ENCODE assay signal across 8 cellular contexts in genomic region chr1:113874017-113874879, GRCh38. TPM values are rescaled to one million over a fixed set of nuclear protein-coding genes. Genes with fewer than 3 reads are reported as not detected.
A peak's percentile ranks its signal among the peaks of the same experiment; 100 is the strongest.
DNase-seq lines count a peak whose midpoint lies in the region; ATAC-seq and TF ChIP-seq lines count a peak whose summit lies in the region.

No MANE protein-coding gene starts in this region.

- H3K4me1 ChIP-seq in BE2C (no peaks in the 10 kb centered on the region), spleen (peaks cover 0 to 79% (median 46%) of the 10 kb centered on the region in 6 donors)

- TF ChIP-seq POLR2A in NB4 (IDR thresholded peaks at IDR 0.05; ENCODE audit: extremely low read depth, insufficient read length): no peak
- no peak for TF ChIP-seq POLR2A in spleen (IDR thresholded peaks at IDR 0.05)

- DNase-seq in BE2C (no peak), NB4 (ENCODE audit: low read depth) (peak; percentile 71), astrocyte of the spinal cord (ENCODE audit: low read depth, low spot score) (no peak), spleen (no peak), mucosa of gallbladder (ENCODE audit: low spot score) (no peak), Kasumi-1 (lab: John Stamatoyannopoulos, UW) (no peak), NCI-H187 (lab: John Stamatoyannopoulos, UW) (no peak)

- H3K27me3 ChIP-seq in BE2C: no peaks in the 10 kb centered on the region; the same call in 1 of the 2 replicates
- no peaks in the 10 kb centered on the region for H3K27me3 ChIP-seq in spleen (replicated peaks in 1 of 7)

- H3K9me3 ChIP-seq in BE2C: no peaks in the 10 kb centered on the region
- H3K9me3 ChIP-seq in spleen: no peaks in the 10 kb centered on the region

- intact Hi-C loops in spleen (cut with DNase I; ENCODE audit: low total_unique reads): no loop called here

- H3K36me3 ChIP-seq in BE2C (no peaks in the 10 kb centered on the region), spleen (no peaks in the 10 kb centered on the region)

- WGBS in spleen, 5 donors: 3 to 51% (median 34%) methylated on average over 1 of the region's 1 CpG

- TF ChIP-seq CTCF in BE2C (IDR thresholded peaks at IDR 0.05; ENCODE audit: low read depth, low read length) (peak; percentile 47), NB4 (IDR thresholded peaks at IDR 0.05; ENCODE audit: low read depth, low read length) (peak; percentile 57), astrocyte of the spinal cord (IDR thresholded peaks at IDR 0.05; ENCODE audit: low read depth, low read length) (peak; percentile 26), spleen (IDR thresholded peaks at IDR 0.05 in 8 of 11, conservative IDR thresholded peaks at IDR 0.05 in 3 of 11) (peak in 1 of 11 experiments; percentile 29)

- H3K27ac ChIP-seq in spleen: peak overlapping the region; percentile 20 to 93 (median 70)

- no peak overlapping the region for H3K4me3 ChIP-seq in BE2C (ENCODE audit: low read depth, low read length)
- no peak overlapping the region for H3K4me3 ChIP-seq in NB4 (ENCODE audit: low read depth, low read length)
- H3K4me3 ChIP-seq in astrocyte of the spinal cord (ENCODE audit: low read depth, low read length): no peak overlapping the region
- H3K4me3 ChIP-seq in spleen: no peak overlapping the region

- peak; percentile 27 for ATAC-seq in GM18909 (IDR thresholded peaks at IDR 0.05; ENCODE audit: poor library complexity, unreplicated experiment)

- in situ Hi-C loops in astrocyte of the spinal cord (cut with HindIII; ENCODE audit: low sequenced_read_pairs): no loop called here

RNA-seq across cellular contexts. Expression of gene PTPN22, which starts 2.7 kb away (rescaled TPM):
- polyA plus RNA-seq in BE2C (2012; ENCODE audit: insufficient read depth, insufficient read length, low read depth): 1.1 TPM
- total RNA-seq in spleen (10 to 100 TPM; 22.2 to 42.9 (median 29.3) TPM), mucosa of gallbladder (3.1 TPM)
- polyA plus RNA-seq in spleen: 10 to 100 TPM; 10.4 to 25.3 (median 14.3) TPM

RNA-seq across cellular contexts. Expression of gene BCL2L15, which starts 13.1 kb away (rescaled TPM):
- polyA plus RNA-seq in BE2C (2012; ENCODE audit: insufficient read depth, insufficient read length, low read depth): 0.62 TPM
- total RNA-seq in spleen (1 to 10 TPM; 1.5 to 7.1 (median 2.2) TPM), mucosa of gallbladder (20.9 TPM)
- under 1 TPM; 0.64 to 0.83 (median 0.67) TPM for polyA plus RNA-seq in spleen

RNA-seq across cellular contexts. Expression of gene AP4B1, which starts 30.4 kb away (rescaled TPM):
- polyA plus RNA-seq in BE2C (2012; ENCODE audit: insufficient read depth, insufficient read length, low read depth): 34.1 TPM
- total RNA-seq in spleen (10 to 100 TPM; 23.9 to 58.0 (median 33.1) TPM), mucosa of gallbladder (21.5 TPM)
- polyA plus RNA-seq in spleen: 10 to 100 TPM; 24.9 to 52.3 (median 27.5) TPM

RNA-seq across cellular contexts. Expression of gene DCLRE1B, which starts 30.9 kb away (rescaled TPM):
- 7.6 TPM for polyA plus RNA-seq in BE2C (2012; ENCODE audit: insufficient read depth, insufficient read length, low read depth)
- total RNA-seq in spleen: 10 to 100 TPM in 1 of 7 donors, 1 to 10 TPM in 6; 6.7 to 10.5 (median 8.0) TPM
- polyA plus RNA-seq in spleen: 1 to 10 TPM; 1.9 to 3.5 (median 2.4) TPM
- 6.0 TPM for total RNA-seq in mucosa of gallbladder

RNA-seq across cellular contexts. Expression of gene HIPK1, which starts 54.9 kb away (rescaled TPM):
- polyA plus RNA-seq in BE2C (2012; ENCODE audit: insufficient read depth, insufficient read length, low read depth): 27.5 TPM
- total RNA-seq in spleen (10 to 100 TPM; 62.5 to 92.3 (median 76.5) TPM), mucosa of gallbladder (72.3 TPM)
- 10 to 100 TPM in 1 of 3 donors, 1 to 10 TPM in 2; 7.1 to 10.4 (median 7.2) TPM for polyA plus RNA-seq in spleen
